ENCODE assay signal across 8 cellular contexts in genomic region chr6:19838442-19839236, GRCh38. TPM values are rescaled to one million over a fixed set of nuclear protein-coding genes. Genes with fewer than 3 reads are reported as not detected.
DNase-seq lines count a peak whose midpoint lies in the region; ATAC-seq, FAIRE-seq and TF ChIP-seq lines count a peak whose summit lies in the region.

No MANE protein-coding gene starts in this region.

- no peak for FAIRE-seq in A549 (lab: Jason Lieb, UNC)

- peaks cover 19% of the 10 kb centered on the region for H3K79me2 ChIP-seq in osteoblast (ENCODE audit: insufficient read depth, low read length)

- POLR2A ChIA-PET in A549 (lab: Yijun Ruan, JAX) (interaction anchor here (2.0 kb wide), 1 partner anchor 35 kb away, joined by 17 read pairs; no protein-coding TSS in a partner anchor), Panc1 (lab: Charles Lee) (no interaction called here)

- H3K4me3 ChIP-seq in A549 (peak overlapping the region; percentile 59), Panc1 (ENCODE audit: low read depth in 2 of 2, low read length in 2 of 2) (peak overlapping the region; percentile 55 to 68), fibroblast of villous mesenchyme (ENCODE audit: low read depth, low read length) (peak overlapping the region; percentile 54), osteoblast (ENCODE audit: insufficient read depth, low read length) (peak overlapping the region; percentile 90)

- H3K36me3 ChIP-seq in Panc1 (ENCODE audit: control insufficient read depth, insufficient read depth, low read length) (no peaks in the 10 kb centered on the region), osteoblast (ENCODE audit: insufficient read depth, low read length) (no peaks in the 10 kb centered on the region)

- H3K4me2 ChIP-seq in A549 (peak overlapping the region; percentile 85), osteoblast (ENCODE audit: insufficient read depth, low read length) (peak overlapping the region; percentile 88)

- H3K9me3 ChIP-seq in A549 = no peaks in the 10 kb centered on the region
- no peaks in the 10 kb centered on the region for H3K9me3 ChIP-seq in Panc1 (ENCODE audit: control insufficient read depth, insufficient read depth, low read depth, low read length)
- no peaks in the 10 kb centered on the region for H3K9me3 ChIP-seq in osteoblast (ENCODE audit: low read depth, low read length)

- H4K20me1 ChIP-seq in osteoblast (ENCODE audit: insufficient read depth, low read length) = peaks cover 5% of the 10 kb centered on the region

- ATAC-seq in A549 (peak; percentile 7 to 41), Panc1 (peak; percentile 87), HG02623 (IDR thresholded peaks at IDR 0.05; ENCODE audit: unreplicated experiment) (no peak)

- peak overlapping the region; percentile 63 for H2AFZ ChIP-seq in osteoblast (ENCODE audit: low read length)

- BruUV-seq in Panc1 (replicated peaks; lab: Mats Ljungman, UMichigan) = no TSS peak

- TF ChIP-seq CTCF in A549 (IDR thresholded peaks at IDR 0.05) (no peak), GM20000 (IDR thresholded peaks at IDR 0.05; ENCODE audit: extremely low read depth, missing control alignments) (no peak), Panc1 (IDR thresholded peaks at IDR 0.05) (no peak), fibroblast of villous mesenchyme (IDR thresholded peaks at IDR 0.05; ENCODE audit: insufficient read depth, low read depth, low read length) (no peak), osteoblast (IDR thresholded peaks at IDR 0.05; ENCODE audit: extremely low read depth, low read depth, low read length) (no peak)

- TF ChIP-seq RAD21 in A549 (conservative IDR thresholded peaks at IDR 0.05 in 1 of 2, IDR thresholded peaks at IDR 0.05 in 1 of 2) = no peak

- H3K4me1 ChIP-seq in A549 = peaks cover 19% of the 10 kb centered on the region; the same call in 2 of the 3 replicates
- peaks cover 27% of the 10 kb centered on the region for H3K4me1 ChIP-seq in Panc1 (ENCODE audit: control insufficient read depth, insufficient read depth, low read length)
- H3K4me1 ChIP-seq in osteoblast (ENCODE audit: insufficient read depth, low read length) = peaks cover 11% of the 10 kb centered on the region

- H3K27ac ChIP-seq in A549 (peak overlapping the region; percentile 56 to 86), Panc1 (ENCODE audit: low read length) (peak overlapping the region; percentile 79), osteoblast (ENCODE audit: low read depth, low read length) (peak overlapping the region; percentile 87)

- WGBS in A549 (ENCODE audit: missing lambda C conversion rate) = 5% methylated on average over 14 of the region's 63 CpGs

- no peak for TF ChIP-seq POLR2A in A549 (IDR thresholded peaks at IDR 0.05; ENCODE audit: low read length)

- H3K27me3 ChIP-seq in Panc1 (ENCODE audit: control insufficient read depth, insufficient read depth, low read length) = no peaks in the 10 kb centered on the region
- no peaks in the 10 kb centered on the region for H3K27me3 ChIP-seq in osteoblast (ENCODE audit: insufficient read depth, low read length)

- in situ Hi-C loops in Panc1 (cut with HindIII; ENCODE audit: low pct_unique_long_range_greater_than_20kb, low sequenced_read_pairs) = no loop called here

- intact Hi-C loops in Panc1 (cut with micrococcal nuclease; ENCODE audit: unreplicated experiment) = no loop called here

- CTCF ChIA-PET in A549 (lab: Yijun Ruan, JAX) (no interaction called here), Panc1 (lab: Charles Lee) (no interaction called here)

- no peak for TF ChIP-seq EP300 in A549 (IDR thresholded peaks at IDR 0.05)

- peak; percentile 4 to 27 for DNase-seq in A549 (ENCODE audit: low read depth in 1 of 2, low spot score in 1 of 2)
- peak; percentile 43 for DNase-seq in GM20000 (ENCODE audit: low spot score)
- DNase-seq in Panc1 (ENCODE audit: low read depth, low spot score) = no peak
- peak; percentile 23 for DNase-seq in fibroblast of villous mesenchyme (ENCODE audit: low read depth)
- DNase-seq in osteoblast (ENCODE audit: insufficient read length, low spot score, missing footprints) = no peak
- DNase-seq in SIG-M5 (lab: John Stamatoyannopoulos, UW) = no peak
- no peak for DNase-seq in activated effector memory CD4-positive, alpha-beta T cell treated with Interleukin-2 at 50 U/mL for 16 hours

TF ChIP-seq in A549, 52 proteins besides CTCF, POLR2A, EP300 and RAD21:
- TF ChIP-seq TFCP2L1 (CRISPR knock-in tag; IDR thresholded peaks at IDR 0.05) (no peak), ZC3H11A (IDR thresholded peaks at IDR 0.05) (no peak), GATA3 (IDR thresholded peaks at IDR 0.05; ENCODE audit: borderline replicate concordance) (no peak), KDM5A (IDR thresholded peaks at IDR 0.05) (no peak), TP53 (CRISPR knock-in tag; IDR thresholded peaks at IDR 0.05) (no peak), MAX (IDR thresholded peaks at IDR 0.05) (no peak), USF2 (IDR thresholded peaks at IDR 0.05) (no peak)
TF ChIP-seq in A549: peak in this region for 0.

RNA-seq across cellular contexts. Expression of gene ID4, which starts 1.5 kb away (rescaled TPM):
- polyA plus RNA-seq in A549 (2011; rRNA removed) (1.6 and 2.6 TPM in 2 replicates), A549 (2017; fragmentation: RNase III; extraction: RNeasy Plus Mini Kit Qiagen cat#74134 plus additional on column Dnase treatment) (1.4 to 6.1 TPM (median 4.7 TPM) in 3 replicates)
- 7.4 and 11.8 TPM in 2 replicates for polyA plus RNA-seq in A549 (2012; cell fraction: cytosol; rRNA removed)
- 6.9 and 10.4 TPM in 2 replicates for polyA plus RNA-seq in A549 (2012; cell fraction: nucleus; rRNA removed)
- 0.58 TPM in 2 replicates for polyA minus RNA-seq in A549 (2011; rRNA and poly(A)+ RNA removed)
- total RNA-seq in Panc1 (2021; ENCODE audit: unreplicated experiment) (0.10 TPM), fibroblast of villous mesenchyme (2.2 and 4.2 TPM in 2 replicates), osteoblast (25.3 and 29.7 TPM in 2 replicates)
- 0.12 TPM for polyA plus RNA-seq in Panc1 (2012; ENCODE audit: insufficient read length)

Comparison
In these comparisons a context has a peak if more than half of its experiments do, and no peak if none do; other contexts are left out.
1. DNase-seq: peak in A549 (2 of 2), GM20000 (single experiment) and fibroblast of villous mesenchyme (single experiment); none in Panc1 (single experiment), osteoblast (single experiment), SIG-M5 (single experiment) and activated effector memory CD4-positive, alpha-beta T cell treated with Interleukin-2 at 50 U/mL for 16 hours (single experiment).
2. Peak in every context shown above with its lines, with median percentiles within 50 percentile points of each other: H3K27ac ChIP-seq and H3K4me3 ChIP-seq.